10 cellular contexts compared by ENCODE assay signal in the genomic region with DNA sequence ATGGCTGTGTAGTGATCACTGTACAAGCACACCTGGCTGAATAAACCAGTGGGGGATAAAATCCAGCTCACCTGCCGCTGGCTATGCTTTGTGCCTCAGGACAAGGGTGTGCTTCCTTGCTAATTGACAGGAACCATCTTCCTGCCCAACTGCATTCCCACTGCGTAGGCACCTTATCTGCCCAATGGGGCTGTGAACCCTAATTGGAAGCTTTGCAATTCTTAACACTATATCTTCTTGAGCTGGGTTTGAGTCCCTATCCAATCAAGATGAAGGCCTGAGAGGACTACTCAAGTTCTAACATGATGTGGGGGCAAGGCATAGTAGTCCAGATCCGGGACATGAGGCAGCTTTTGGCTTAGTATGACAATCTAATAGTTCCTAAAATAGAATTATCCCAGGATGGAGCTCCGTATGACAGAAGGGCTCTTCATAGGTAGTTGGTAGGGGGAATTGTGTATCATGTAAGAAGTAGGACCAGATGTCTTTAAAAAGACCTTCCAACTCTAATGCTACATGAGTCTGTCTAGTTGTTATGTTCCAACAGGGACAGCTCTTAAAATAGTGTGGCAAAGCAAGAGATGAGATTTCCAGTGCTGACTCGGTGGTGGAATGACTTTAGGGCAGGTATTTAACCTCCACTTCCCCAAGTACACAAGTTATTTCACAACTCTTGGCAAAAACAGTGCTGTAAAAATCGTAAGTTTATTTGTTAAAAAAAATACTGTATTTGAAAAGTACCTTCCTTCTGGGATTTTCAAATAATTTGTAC. TPM values are rescaled to one million over a fixed set of nuclear protein-coding genes. Genes with fewer than 3 reads are reported as not detected.
DNase-seq lines count a peak whose midpoint lies in the region; ATAC-seq, FAIRE-seq and TF ChIP-seq lines count a peak whose summit lies in the region.
"Had no signal": no experiment of that assay in that cellular context is flagged by ENCODE, and none has a peak within 500 bp of the region (broad histone marks: within the 10 kb centered on the region; RNA-seq: fewer than 3 reads in every experiment).

No MANE protein-coding gene starts in this region.

- H3K4me1 ChIP-seq in A673 (ENCODE audit: insufficient read depth, low read length, poor library complexity, severe bottlenecking): peaks cover 11% of the 10 kb centered on the region
- peaks cover 79% of the 10 kb centered on the region for H3K4me1 ChIP-seq in HepG2 (ENCODE audit: insufficient read depth, low read length)

- TF ChIP-seq CTCF in A673 (conservative IDR thresholded peaks at IDR 0.05; ENCODE audit: low read depth, low read length) (no peak), HepG2 (CRISPR knock-in tag; IDR thresholded peaks at IDR 0.05) (no peak)

- peak overlapping the region; percentile 86 for H3K4me2 ChIP-seq in HepG2 (ENCODE audit: low read depth, low read length)

- peaks cover 34% of the 10 kb centered on the region for H3K79me2 ChIP-seq in HepG2 (ENCODE audit: insufficient read depth, low read length)

- POLR2A ChIA-PET in A673 (lab: Charles Lee; ENCODE audit: low non-redundant PET): no interaction called here
- POLR2A ChIA-PET in HepG2 (lab: Yijun Ruan, JAX): interaction anchor here (0.7 to 25.9 kb wide), 8 partner anchors 11 to 185 kb away, joined by 3 to 795 read pairs (median 48); a partner anchor contains a TSS

- 71% methylated on average over 6 of the region's 6 CpGs for WGBS in HepG2 (ENCODE audit: low lambda C conversion rate)

- H3K27me3 ChIP-seq in A673 (replicated peaks; ENCODE audit: insufficient read depth, low read depth, low read length, poor library complexity) (no peaks in the 10 kb centered on the region), HepG2 (ENCODE audit: control insufficient read depth in 1 of 2, insufficient read depth in 2 of 2, low read length in 2 of 2) (no peaks in the 10 kb centered on the region; a peak in 1 of 5 replicates)

- H3K4me3 ChIP-seq in A673 (ENCODE audit: low read depth, low read length, poor library complexity, severe bottlenecking) (no peak overlapping the region), SK-N-MC (no peak overlapping the region), HepG2 (replicated peaks in 1 of 3; ENCODE audit: insufficient read depth in 1 of 3, low read depth in 2 of 3, low read length in 3 of 3) (peak overlapping the region in 1 of 3 experiments; percentile 24; a peak in 1 of 6 replicates)

- H2AFZ ChIP-seq in HepG2 (ENCODE audit: low read length): no peak overlapping the region

- H4K20me1 ChIP-seq in HepG2 (ENCODE audit: insufficient read depth, low read length): no peaks in the 10 kb centered on the region

- TF ChIP-seq POLR2A in HepG2 (IDR thresholded peaks at IDR 0.05; ENCODE audit: insufficient read depth in 1 of 2, low read depth in 2 of 2, low read length in 2 of 2): no peak

- H3K36me3 ChIP-seq in A673 (ENCODE audit: insufficient read depth, low read length, poor library complexity, severe bottlenecking) (peaks cover 19% of the 10 kb centered on the region), SK-N-MC (ENCODE audit: insufficient read depth, low read length) (peaks cover 20% of the 10 kb centered on the region), HepG2 (replicated peaks in 1 of 2; ENCODE audit: control insufficient read depth in 1 of 2, insufficient read depth in 2 of 2, low read length in 2 of 2) (peaks cover 14 to 33% of the 10 kb centered on the region in 2 experiments)

- FAIRE-seq in HepG2 (lab: Jason Lieb, UNC): no peak

- H3K27ac ChIP-seq in A673 (ENCODE audit: low read depth, low read length, poor library complexity, severe bottlenecking) (peak overlapping the region; percentile 47), SK-N-MC (peak overlapping the region; percentile 83), HepG2 (ENCODE audit: extremely low read length, insufficient read depth, low read length) (peak overlapping the region; percentile 26)

- intact Hi-C loops in A673 (cut with micrococcal nuclease; ENCODE audit: unreplicated experiment) (no loop called here), HepG2 (cut with micrococcal nuclease; ENCODE audit: unreplicated experiment) (no loop called here)

- TF ChIP-seq EP300 in HepG2 (IDR thresholded peaks at IDR 0.05; ENCODE audit: low read depth in 2 of 2, low read length in 2 of 2) (no peak), HepG2 (CRISPR knock-in tag; IDR thresholded peaks at IDR 0.05; ENCODE audit: borderline replicate concordance) (no peak)

- in situ Hi-C loops in HepG2 (cut with HindIII; ENCODE audit: extremely low pct_ligation_motif_present, low pct_unique_long_range_greater_than_20kb): no loop called here
- in situ Hi-C loops in KBM-7 (cut with MboI; ENCODE audit: low pct_unique_long_range_greater_than_20kb, low sequenced_read_pairs): no loop called here

- no peak for TF ChIP-seq RAD21 in HepG2 (CRISPR knock-in tag; IDR thresholded peaks at IDR 0.05)

- BruUV-seq in A673 (replicated peaks; lab: Mats Ljungman, UMichigan) (no TSS peak), HepG2 (replicated peaks; lab: Mats Ljungman, UMichigan) (no TSS peak)

- no peak overlapping the region for H3K9ac ChIP-seq in SK-N-MC (ENCODE audit: insufficient read length)
- peak overlapping the region; percentile 31; the same call in 1 of the 2 replicates for H3K9ac ChIP-seq in HepG2 (ENCODE audit: insufficient read depth, low read depth, low read length)

- ATAC-seq in HepG2: no peak

- CTCF ChIA-PET in A673 (lab: Charles Lee) (no interaction called here), HepG2 (lab: Yijun Ruan, JAX; ENCODE audit: low intra/inter-chr PET ratio, low total read pairs) (no interaction called here)

- DNase-seq in A673 (ENCODE audit: low spot score) (no peak), SK-N-MC (ENCODE audit: low read depth, low spot score) (no peak), HepG2 (ENCODE audit: low spot score) (no peak), KBM-7 (no peak), NCI-H2107 (lab: John Stamatoyannopoulos, UW) (no peak)
- no peak for DNase-seq in stimulated activated CD4-positive, alpha-beta T cell treated with anti-CD3 and anti-CD28 coated beads, Interleukin-1b, Interleukin-23, amount 100 ng/mL, for 48 hours
- DNase-seq: activated CD8-positive, alpha-beta memory T cell treated with anti-CD3 and anti-CD28 coated beads, Interleukin-2, amount 50 U/mL, for 4 hours; CD8-positive, alpha-beta memory T cell; dermis blood vessel endothelial cell; NCI-H1930 had no signal

- H3K9me3 ChIP-seq in A673 (ENCODE audit: low read depth, low read length, poor library complexity, severe bottlenecking): no peaks in the 10 kb centered on the region
- H3K9me3 ChIP-seq in SK-N-MC (ENCODE audit: low read depth, low read length): no peaks in the 10 kb centered on the region
- no peaks in the 10 kb centered on the region for H3K9me3 ChIP-seq in HepG2 (ENCODE audit: low read length)

RNA-seq across cellular contexts. Expression of a gene that starts 2.3 kb away (rescaled TPM):
- total RNA-seq in A673 (2021) (6.4 and 6.6 TPM in 2 replicates), HepG2 (2016; rRNA removed; fragmentation: Illumina TruSeq; extraction: Trizol) (24.0 and 30.1 TPM in 2 replicates)
- total RNA-seq in HepG2 (2016; cell fraction: cytosol; rRNA removed; fragmentation: Illumina TruSeq; extraction: Trizol; ENCODE audit: low read depth): 24.1 and 32.5 TPM in 2 replicates
- 20.6 and 30.6 TPM in 2 replicates for total RNA-seq in HepG2 (2016; cell fraction: insoluble cytoplasmic fraction; rRNA removed; fragmentation: Illumina TruSeq; extraction: Trizol)
- 35.6 and 42.7 TPM in 2 replicates for total RNA-seq in HepG2 (2016; cell fraction: membrane; rRNA removed; fragmentation: Illumina TruSeq; extraction: Trizol)
- 27.9 and 33.6 TPM in 2 replicates for total RNA-seq in HepG2 (2016; cell fraction: nucleus; rRNA removed; fragmentation: Illumina TruSeq; extraction: Trizol)
- polyA plus RNA-seq in HepG2 (2011; rRNA removed): 70.4 and 111 TPM in 2 replicates
- polyA plus RNA-seq in HepG2 (2011; cell fraction: cytosol; rRNA removed): 56.0 and 56.1 TPM in 2 replicates
- polyA plus RNA-seq in HepG2 (2011; cell fraction: nucleus; rRNA removed): 277 and 295 TPM in 2 replicates
- polyA plus RNA-seq in HepG2 (2012): 57.6 and 80.5 TPM in 2 replicates
- polyA plus RNA-seq in HepG2 (2016; cell fraction: cytosol; fragmentation: Illumina TruSeq; extraction: Trizol; ENCODE audit: low read depth): 35.9 and 45.2 TPM in 2 replicates
- polyA plus RNA-seq in HepG2 (2016; cell fraction: insoluble cytoplasmic fraction; fragmentation: Illumina TruSeq; extraction: Trizol; ENCODE audit: low read depth): 34.2 and 35.6 TPM in 2 replicates
- polyA plus RNA-seq in HepG2 (2016; cell fraction: membrane; fragmentation: Illumina TruSeq; extraction: Trizol; ENCODE audit: low read depth): 43.2 and 51.3 TPM in 2 replicates
- polyA plus RNA-seq in HepG2 (2016; cell fraction: nucleus; fragmentation: Illumina TruSeq; extraction: Trizol; ENCODE audit: insufficient read depth, low read depth): 83.8 and 85.6 TPM in 2 replicates
- polyA minus RNA-seq in HepG2 (2011; rRNA and poly(A)+ RNA removed; ENCODE audit: low replicate concordance): 7.2 and 99.4 TPM in 2 replicates
- polyA minus RNA-seq in HepG2 (2011; cell fraction: cytosol; rRNA and poly(A)+ RNA removed): 17.1 and 21.3 TPM in 2 replicates
- 30.6 and 39.5 TPM in 2 replicates for polyA minus RNA-seq in HepG2 (2011; cell fraction: nucleus; rRNA and poly(A)+ RNA removed)

RNA-seq across cellular contexts. Expression of a gene that starts 7.1 kb away (rescaled TPM):
- total RNA-seq in A673 (2021) (46.4 and 48.6 TPM in 2 replicates), HepG2 (2016; rRNA removed; fragmentation: Illumina TruSeq; extraction: Trizol) (47.1 and 49.0 TPM in 2 replicates)
- 32.5 and 36.5 TPM in 2 replicates for total RNA-seq in HepG2 (2016; cell fraction: cytosol; rRNA removed; fragmentation: Illumina TruSeq; extraction: Trizol; ENCODE audit: low read depth)
- total RNA-seq in HepG2 (2016; cell fraction: insoluble cytoplasmic fraction; rRNA removed; fragmentation: Illumina TruSeq; extraction: Trizol): 48.7 and 49.6 TPM in 2 replicates
- total RNA-seq in HepG2 (2016; cell fraction: membrane; rRNA removed; fragmentation: Illumina TruSeq; extraction: Trizol): 64.2 and 67.0 TPM in 2 replicates
- total RNA-seq in HepG2 (2016; cell fraction: nucleus; rRNA removed; fragmentation: Illumina TruSeq; extraction: Trizol): 33.2 and 34.7 TPM in 2 replicates
- polyA plus RNA-seq in HepG2 (2011; rRNA removed): 77.4 and 82.8 TPM in 2 replicates
- polyA plus RNA-seq in HepG2 (2011; cell fraction: cytosol; rRNA removed): 32.5 and 38.0 TPM in 2 replicates
- polyA plus RNA-seq in HepG2 (2011; cell fraction: nucleus; rRNA removed): 55.4 and 70.0 TPM in 2 replicates
- 42.2 and 51.9 TPM in 2 replicates for polyA plus RNA-seq in HepG2 (2012)
- 54.3 and 54.6 TPM in 2 replicates for polyA plus RNA-seq in HepG2 (2016; cell fraction: cytosol; fragmentation: Illumina TruSeq; extraction: Trizol; ENCODE audit: low read depth)
- 56.4 and 59.2 TPM in 2 replicates for polyA plus RNA-seq in HepG2 (2016; cell fraction: insoluble cytoplasmic fraction; fragmentation: Illumina TruSeq; extraction: Trizol; ENCODE audit: low read depth)
- polyA plus RNA-seq in HepG2 (2016; cell fraction: membrane; fragmentation: Illumina TruSeq; extraction: Trizol; ENCODE audit: low read depth): 69.9 and 70.6 TPM in 2 replicates
- 76.9 and 78.6 TPM in 2 replicates for polyA plus RNA-seq in HepG2 (2016; cell fraction: nucleus; fragmentation: Illumina TruSeq; extraction: Trizol; ENCODE audit: insufficient read depth, low read depth)
- 73.7 and 82.9 TPM in 2 replicates for polyA minus RNA-seq in HepG2 (2011; rRNA and poly(A)+ RNA removed; ENCODE audit: low replicate concordance)
- 34.4 and 42.2 TPM in 2 replicates for polyA minus RNA-seq in HepG2 (2011; cell fraction: cytosol; rRNA and poly(A)+ RNA removed)
- 35.4 and 43.0 TPM in 2 replicates for polyA minus RNA-seq in HepG2 (2011; cell fraction: nucleus; rRNA and poly(A)+ RNA removed)

RNA-seq across cellular contexts. Expression of a gene that starts 9.2 kb away (rescaled TPM):
- total RNA-seq in A673 (2021): 78.5 and 99.1 TPM in 2 replicates
- total RNA-seq in HepG2 (2016; rRNA removed; fragmentation: Illumina TruSeq; extraction: Trizol): 224 and 234 TPM in 2 replicates
- 68.8 and 79.7 TPM in 2 replicates for total RNA-seq in HepG2 (2016; cell fraction: cytosol; rRNA removed; fragmentation: Illumina TruSeq; extraction: Trizol; ENCODE audit: low read depth)
- total RNA-seq in HepG2 (2016; cell fraction: insoluble cytoplasmic fraction; rRNA removed; fragmentation: Illumina TruSeq; extraction: Trizol): 237 and 239 TPM in 2 replicates
- total RNA-seq in HepG2 (2016; cell fraction: membrane; rRNA removed; fragmentation: Illumina TruSeq; extraction: Trizol): 60.8 and 63.4 TPM in 2 replicates
- total RNA-seq in HepG2 (2016; cell fraction: nucleus; rRNA removed; fragmentation: Illumina TruSeq; extraction: Trizol): 99.4 and 107 TPM in 2 replicates
- 578 and 594 TPM in 2 replicates for polyA plus RNA-seq in HepG2 (2011; rRNA removed)
- polyA plus RNA-seq in HepG2 (2011; cell fraction: cytosol; rRNA removed): 700 and 712 TPM in 2 replicates
- 285 and 326 TPM in 2 replicates for polyA plus RNA-seq in HepG2 (2011; cell fraction: nucleus; rRNA removed)
- 240 and 307 TPM in 2 replicates for polyA plus RNA-seq in HepG2 (2012)
- polyA plus RNA-seq in HepG2 (2016; cell fraction: cytosol; fragmentation: Illumina TruSeq; extraction: Trizol; ENCODE audit: low read depth): 54.1 and 54.2 TPM in 2 replicates
- polyA plus RNA-seq in HepG2 (2016; cell fraction: insoluble cytoplasmic fraction; fragmentation: Illumina TruSeq; extraction: Trizol; ENCODE audit: low read depth): 189 and 200 TPM in 2 replicates
- 43.8 and 45.1 TPM in 2 replicates for polyA plus RNA-seq in HepG2 (2016; cell fraction: membrane; fragmentation: Illumina TruSeq; extraction: Trizol; ENCODE audit: low read depth)
- 124 and 147 TPM in 2 replicates for polyA plus RNA-seq in HepG2 (2016; cell fraction: nucleus; fragmentation: Illumina TruSeq; extraction: Trizol; ENCODE audit: insufficient read depth, low read depth)
- 200 and 300 TPM in 2 replicates for polyA minus RNA-seq in HepG2 (2011; rRNA and poly(A)+ RNA removed; ENCODE audit: low replicate concordance)
- polyA minus RNA-seq in HepG2 (2011; cell fraction: cytosol; rRNA and poly(A)+ RNA removed): 65.6 and 78.5 TPM in 2 replicates
- 59.9 and 82.9 TPM in 2 replicates for polyA minus RNA-seq in HepG2 (2011; cell fraction: nucleus; rRNA and poly(A)+ RNA removed)

RNA-seq across cellular contexts. Expression of a gene that starts 11.2 kb away (rescaled TPM):
- total RNA-seq in A673 (2021): 99.1 and 101 TPM in 2 replicates
- total RNA-seq in HepG2 (2016; rRNA removed; fragmentation: Illumina TruSeq; extraction: Trizol): 63.3 and 80.2 TPM in 2 replicates
- 20.2 and 21.5 TPM in 2 replicates for total RNA-seq in HepG2 (2016; cell fraction: cytosol; rRNA removed; fragmentation: Illumina TruSeq; extraction: Trizol; ENCODE audit: low read depth)
- 64.7 and 84.8 TPM in 2 replicates for total RNA-seq in HepG2 (2016; cell fraction: insoluble cytoplasmic fraction; rRNA removed; fragmentation: Illumina TruSeq; extraction: Trizol)
- total RNA-seq in HepG2 (2016; cell fraction: membrane; rRNA removed; fragmentation: Illumina TruSeq; extraction: Trizol): 37.2 and 41.8 TPM in 2 replicates
- total RNA-seq in HepG2 (2016; cell fraction: nucleus; rRNA removed; fragmentation: Illumina TruSeq; extraction: Trizol): 43.3 and 49.6 TPM in 2 replicates
- polyA plus RNA-seq in HepG2 (2011; rRNA removed): 73.6 and 75.1 TPM in 2 replicates
- polyA plus RNA-seq in HepG2 (2011; cell fraction: cytosol; rRNA removed): 52.3 and 54.6 TPM in 2 replicates
- 71.1 and 77.1 TPM in 2 replicates for polyA plus RNA-seq in HepG2 (2011; cell fraction: nucleus; rRNA removed)
- polyA plus RNA-seq in HepG2 (2012): 51.9 and 66.6 TPM in 2 replicates
- 21.2 and 23.0 TPM in 2 replicates for polyA plus RNA-seq in HepG2 (2016; cell fraction: cytosol; fragmentation: Illumina TruSeq; extraction: Trizol; ENCODE audit: low read depth)
- polyA plus RNA-seq in HepG2 (2016; cell fraction: insoluble cytoplasmic fraction; fragmentation: Illumina TruSeq; extraction: Trizol; ENCODE audit: low read depth): 106 and 107 TPM in 2 replicates
- polyA plus RNA-seq in HepG2 (2016; cell fraction: membrane; fragmentation: Illumina TruSeq; extraction: Trizol; ENCODE audit: low read depth): 36.4 and 40.9 TPM in 2 replicates
- 92.4 and 97.2 TPM in 2 replicates for polyA plus RNA-seq in HepG2 (2016; cell fraction: nucleus; fragmentation: Illumina TruSeq; extraction: Trizol; ENCODE audit: insufficient read depth, low read depth)
- 156 and 185 TPM in 2 replicates for polyA minus RNA-seq in HepG2 (2011; rRNA and poly(A)+ RNA removed; ENCODE audit: low replicate concordance)
- polyA minus RNA-seq in HepG2 (2011; cell fraction: cytosol; rRNA and poly(A)+ RNA removed): 31.4 and 36.2 TPM in 2 replicates
- polyA minus RNA-seq in HepG2 (2011; cell fraction: nucleus; rRNA and poly(A)+ RNA removed): 60.5 and 67.6 TPM in 2 replicates

RNA-seq across cellular contexts. Expression of a gene that starts 20.5 kb away (rescaled TPM):
- total RNA-seq in A673 (2021): 2.1 and 3.8 TPM in 2 replicates
- total RNA-seq in HepG2 (2016; rRNA removed; fragmentation: Illumina TruSeq; extraction: Trizol): 7.2 and 9.0 TPM in 2 replicates
- total RNA-seq in HepG2 (2016; cell fraction: cytosol; rRNA removed; fragmentation: Illumina TruSeq; extraction: Trizol; ENCODE audit: low read depth): 13.9 and 18.3 TPM in 2 replicates
- total RNA-seq in HepG2 (2016; cell fraction: insoluble cytoplasmic fraction; rRNA removed; fragmentation: Illumina TruSeq; extraction: Trizol): 7.1 and 9.2 TPM in 2 replicates
- 12.5 and 15.9 TPM in 2 replicates for total RNA-seq in HepG2 (2016; cell fraction: membrane; rRNA removed; fragmentation: Illumina TruSeq; extraction: Trizol)
- 3.2 and 4.0 TPM in 2 replicates for total RNA-seq in HepG2 (2016; cell fraction: nucleus; rRNA removed; fragmentation: Illumina TruSeq; extraction: Trizol)
- polyA plus RNA-seq in HepG2 (2011; rRNA removed): 56.7 and 68.6 TPM in 2 replicates
- polyA plus RNA-seq in HepG2 (2011; cell fraction: cytosol; rRNA removed): 87.7 and 90.8 TPM in 2 replicates
- 35.8 and 44.7 TPM in 2 replicates for polyA plus RNA-seq in HepG2 (2011; cell fraction: nucleus; rRNA removed)
- 39.4 and 46.3 TPM in 2 replicates for polyA plus RNA-seq in HepG2 (2012)
- polyA plus RNA-seq in HepG2 (2016; cell fraction: cytosol; fragmentation: Illumina TruSeq; extraction: Trizol; ENCODE audit: low read depth): 27.3 and 33.3 TPM in 2 replicates
- polyA plus RNA-seq in HepG2 (2016; cell fraction: insoluble cytoplasmic fraction; fragmentation: Illumina TruSeq; extraction: Trizol; ENCODE audit: low read depth): 20.9 and 22.2 TPM in 2 replicates
- 21.7 and 27.9 TPM in 2 replicates for polyA plus RNA-seq in HepG2 (2016; cell fraction: membrane; fragmentation: Illumina TruSeq; extraction: Trizol; ENCODE audit: low read depth)
- polyA plus RNA-seq in HepG2 (2016; cell fraction: nucleus; fragmentation: Illumina TruSeq; extraction: Trizol; ENCODE audit: insufficient read depth, low read depth): 11.7 and 13.5 TPM in 2 replicates
- 5.5 and 44.4 TPM in 2 replicates for polyA minus RNA-seq in HepG2 (2011; rRNA and poly(A)+ RNA removed; ENCODE audit: low replicate concordance)
- 7.3 and 9.1 TPM in 2 replicates for polyA minus RNA-seq in HepG2 (2011; cell fraction: cytosol; rRNA and poly(A)+ RNA removed)
- polyA minus RNA-seq in HepG2 (2011; cell fraction: nucleus; rRNA and poly(A)+ RNA removed): 2.0 and 4.9 TPM in 2 replicates

Comparison
In these comparisons a context has a peak if more than half of its experiments do, and no peak if none do; other contexts are left out.
1. H3K27ac ChIP-seq: peak in every context shown above with its lines; median percentile 83 in SK-N-MC; 47 in A673; 26 in HepG2.